ENCODE assay signal across 1 cellular context in genomic region chr22:41857160-41857859, GRCh38.
TF ChIP-seq lines count a peak whose summit lies in the region.

No MANE protein-coding gene starts in this region.

TF ChIP-seq in K562, 482 proteins besides CTCF, POLR2A, EP300 and RAD21 (continues in another document):
- TF ChIP-seq, protein P1, sequence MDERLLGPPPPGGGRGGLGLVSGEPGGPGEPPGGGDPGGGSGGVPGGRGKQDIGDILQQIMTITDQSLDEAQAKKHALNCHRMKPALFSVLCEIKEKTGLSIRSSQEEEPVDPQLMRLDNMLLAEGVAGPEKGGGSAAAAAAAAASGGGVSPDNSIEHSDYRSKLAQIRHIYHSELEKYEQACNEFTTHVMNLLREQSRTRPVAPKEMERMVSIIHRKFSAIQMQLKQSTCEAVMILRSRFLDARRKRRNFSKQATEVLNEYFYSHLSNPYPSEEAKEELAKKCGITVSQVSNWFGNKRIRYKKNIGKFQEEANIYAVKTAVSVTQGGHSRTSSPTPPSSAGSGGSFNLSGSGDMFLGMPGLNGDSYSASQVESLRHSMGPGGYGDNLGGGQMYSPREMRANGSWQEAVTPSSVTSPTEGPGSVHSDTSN (CRISPR knock-in tag; IDR thresholded peaks at IDR 0.05; ENCODE audit: low read depth): no peak
- TF ChIP-seq, protein P1 (tag; conservative IDR thresholded peaks at IDR 0.05; ENCODE audit: low read depth): peak; percentile 40; the same call in 1 of the 2 replicates
- TF ChIP-seq NUFIP1 (IDR thresholded peaks at IDR 0.05; ENCODE audit: partially characterized antibody): no peak
- TF ChIP-seq E2F8 (IDR thresholded peaks at IDR 0.05; ENCODE audit: low read depth, partially characterized antibody): no peak
- peak; percentile 61; the same call in 1 of the 2 replicates for TF ChIP-seq PKNOX1 (IDR thresholded peaks at IDR 0.05)
- 0 out of 2 replicates have a peak, but pooled peaks have one; percentile 15 for TF ChIP-seq CREM (IDR thresholded peaks at IDR 0.05; ENCODE audit: low read depth)
- TF ChIP-seq, protein P2, sequence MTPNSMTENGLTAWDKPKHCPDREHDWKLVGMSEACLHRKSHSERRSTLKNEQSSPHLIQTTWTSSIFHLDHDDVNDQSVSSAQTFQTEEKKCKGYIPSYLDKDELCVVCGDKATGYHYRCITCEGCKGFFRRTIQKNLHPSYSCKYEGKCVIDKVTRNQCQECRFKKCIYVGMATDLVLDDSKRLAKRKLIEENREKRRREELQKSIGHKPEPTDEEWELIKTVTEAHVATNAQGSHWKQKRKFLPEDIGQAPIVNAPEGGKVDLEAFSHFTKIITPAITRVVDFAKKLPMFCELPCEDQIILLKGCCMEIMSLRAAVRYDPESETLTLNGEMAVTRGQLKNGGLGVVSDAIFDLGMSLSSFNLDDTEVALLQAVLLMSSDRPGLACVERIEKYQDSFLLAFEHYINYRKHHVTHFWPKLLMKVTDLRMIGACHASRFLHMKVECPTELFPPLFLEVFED (CRISPR knock-in tag; conservative IDR thresholded peaks at IDR 0.05): no peak
- no peak for TF ChIP-seq ZBTB34 (CRISPR knock-in tag; IDR thresholded peaks at IDR 0.05)
- no peak for TF ChIP-seq HMGXB4 (CRISPR knock-in tag; IDR thresholded peaks at IDR 0.05)
- TF ChIP-seq, protein P3, sequence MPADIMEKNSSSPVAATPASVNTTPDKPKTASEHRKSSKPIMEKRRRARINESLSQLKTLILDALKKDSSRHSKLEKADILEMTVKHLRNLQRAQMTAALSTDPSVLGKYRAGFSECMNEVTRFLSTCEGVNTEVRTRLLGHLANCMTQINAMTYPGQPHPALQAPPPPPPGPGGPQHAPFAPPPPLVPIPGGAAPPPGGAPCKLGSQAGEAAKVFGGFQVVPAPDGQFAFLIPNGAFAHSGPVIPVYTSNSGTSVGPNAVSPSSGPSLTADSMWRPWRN (IDR thresholded peaks at IDR 0.05; ENCODE audit: low read depth): no peak
- TF ChIP-seq, protein P4, sequence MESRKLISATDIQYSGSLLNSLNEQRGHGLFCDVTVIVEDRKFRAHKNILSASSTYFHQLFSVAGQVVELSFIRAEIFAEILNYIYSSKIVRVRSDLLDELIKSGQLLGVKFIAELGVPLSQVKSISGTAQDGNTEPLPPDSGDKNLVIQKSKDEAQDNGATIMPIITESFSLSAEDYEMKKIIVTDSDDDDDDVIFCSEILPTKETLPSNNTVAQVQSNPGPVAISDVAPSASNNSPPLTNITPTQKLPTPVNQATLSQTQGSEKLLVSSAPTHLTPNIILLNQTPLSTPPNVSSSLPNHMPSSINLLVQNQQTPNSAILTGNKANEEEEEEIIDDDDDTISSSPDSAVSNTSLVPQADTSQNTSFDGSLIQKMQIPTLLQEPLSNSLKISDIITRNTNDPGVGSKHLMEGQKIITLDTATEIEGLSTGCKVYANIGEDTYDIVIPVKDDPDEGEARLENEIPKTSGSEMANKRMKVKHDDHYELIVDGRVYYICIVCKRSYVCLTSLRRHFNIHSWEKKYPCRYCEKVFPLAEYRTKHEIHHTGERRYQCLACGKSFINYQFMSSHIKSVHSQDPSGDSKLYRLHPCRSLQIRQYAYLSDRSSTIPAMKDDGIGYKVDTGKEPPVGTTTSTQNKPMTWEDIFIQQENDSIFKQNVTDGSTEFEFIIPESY (CRISPR knock-in tag; IDR thresholded peaks at IDR 0.05): peak; percentile 58; the same call in 1 of the 2 replicates
- peak; percentile 24; the same call in 1 of the 2 replicates for TF ChIP-seq FOSL1 (tag; conservative IDR thresholded peaks at IDR 0.05)
- peak; percentile 19; the same call in 1 of the 2 replicates for TF ChIP-seq GATA2 (CRISPR knock-in tag; IDR thresholded peaks at IDR 0.05)
- TF ChIP-seq JUND (IDR thresholded peaks at IDR 0.05; ENCODE audit: borderline replicate concordance, low read depth, low read length): peak; percentile 29; the same call in 1 of the 2 replicates
- TF ChIP-seq JUND (tag; IDR thresholded peaks at IDR 0.05; ENCODE audit: borderline replicate concordance, low read depth, low read length): peak; percentile 17; the same call in 1 of the 3 replicates
- TF ChIP-seq SMC3 (conservative IDR thresholded peaks at IDR 0.05; ENCODE audit: insufficient read depth, low read depth, low read length): peak; percentile 49; the same call in 1 of the 2 replicates
- no peak for TF ChIP-seq ZNF124 (CRISPR knock-in tag; IDR thresholded peaks at IDR 0.05)
- peak; percentile 85 for TF ChIP-seq CTBP1 (IDR thresholded peaks at IDR 0.05; ENCODE audit: borderline replicate concordance)
- TF ChIP-seq ZNF764 (CRISPR knock-in tag; IDR thresholded peaks at IDR 0.05; ENCODE audit: low read depth): no peak
- TF ChIP-seq RFX5 (IDR thresholded peaks at IDR 0.05; ENCODE audit: low read depth, low read length): no peak
- TF ChIP-seq EGR1 (conservative IDR thresholded peaks at IDR 0.05): peak; percentile 54
- peak; percentile 98 for TF ChIP-seq ESRRA (IDR thresholded peaks at IDR 0.05; ENCODE audit: borderline replicate concordance, low read depth)
- TF ChIP-seq ZEB2 (IDR thresholded peaks at IDR 0.05): peak; percentile 63; the same call in 1 of the 2 replicates
- peak; percentile 79 for TF ChIP-seq MEIS2 (IDR thresholded peaks at IDR 0.05; ENCODE audit: partially characterized antibody)
- no peak for TF ChIP-seq ZNF316 (IDR thresholded peaks at IDR 0.05)
- 0 out of 4 replicates have a peak, but pooled peaks of 1 of the 2 experiments have one; percentile 52 for TF ChIP-seq RCOR1 (IDR thresholded peaks at IDR 0.05; ENCODE audit: borderline replicate concordance in 1 of 2, low read depth in 2 of 2, low read length in 2 of 2)
- peak; percentile 45 for TF ChIP-seq ATF3 (IDR thresholded peaks at IDR 0.05)
- TF ChIP-seq ATF3 (CRISPR knock-in tag; conservative IDR thresholded peaks at IDR 0.05): no peak
- TF ChIP-seq PRDM10 (IDR thresholded peaks at IDR 0.05; ENCODE audit: partially characterized antibody): no peak
- no peak for TF ChIP-seq TFE3 (CRISPR knock-in tag; IDR thresholded peaks at IDR 0.05)
- 0 out of 2 replicates have a peak, but pooled peaks have one; percentile 22 for TF ChIP-seq ZBTB7A (IDR thresholded peaks at IDR 0.05; ENCODE audit: borderline replicate concordance, control insufficient read depth, low read depth, low read length)
- TF ChIP-seq KLF16 (IDR thresholded peaks at IDR 0.05): no peak
- TF ChIP-seq, protein P5, sequence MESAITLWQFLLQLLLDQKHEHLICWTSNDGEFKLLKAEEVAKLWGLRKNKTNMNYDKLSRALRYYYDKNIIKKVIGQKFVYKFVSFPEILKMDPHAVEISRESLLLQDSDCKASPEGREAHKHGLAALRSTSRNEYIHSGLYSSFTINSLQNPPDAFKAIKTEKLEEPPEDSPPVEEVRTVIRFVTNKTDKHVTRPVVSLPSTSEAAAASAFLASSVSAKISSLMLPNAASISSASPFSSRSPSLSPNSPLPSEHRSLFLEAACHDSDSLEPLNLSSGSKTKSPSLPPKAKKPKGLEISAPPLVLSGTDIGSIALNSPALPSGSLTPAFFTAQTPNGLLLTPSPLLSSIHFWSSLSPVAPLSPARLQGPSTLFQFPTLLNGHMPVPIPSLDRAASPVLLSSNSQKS (CRISPR knock-in tag; IDR thresholded peaks at IDR 0.05): no peak
